Comparison of ENCODE assay signal across 9 cellular contexts in genomic region chr2:69797836-69798465, GRCh38. TPM values are rescaled to one million over a fixed set of nuclear protein-coding genes. Genes with fewer than 3 reads are reported as not detected.
A peak's percentile ranks its signal among the peaks of the same experiment; 100 is the strongest.
DNase-seq lines count a peak whose midpoint lies in the region; ATAC-seq and TF ChIP-seq lines count a peak whose summit lies in the region.
"Had no signal": no experiment of that assay in that cellular context is flagged by ENCODE, and none has a peak within 500 bp of the region (broad histone marks: within the 10 kb centered on the region; RNA-seq: fewer than 3 reads in every experiment).

No MANE protein-coding gene starts in this region.

- H3K36me3 ChIP-seq in BLaER1 (no peaks in the 10 kb centered on the region; the same call in 1 of the 2 replicates), ovary (no peaks in the 10 kb centered on the region)

- DNase-seq in NCI-H226 (peak; percentile 60), epithelial cell of prostate (ENCODE audit: low read depth, low spot score) (no peak), ovary (no peak), NCI-H446 treated with DMSO at 0.1 percent for 48 hours (lab: John Stamatoyannopoulos, UW) (no peak)
- DNase-seq: DMS79 had no signal

- H3K9ac ChIP-seq in BLaER1, result no peak overlapping the region

- ATAC-seq in GM19324 (IDR thresholded peaks at IDR 0.05; ENCODE audit: low FRiP score, unreplicated experiment) (no peak), HG03039 (IDR thresholded peaks at IDR 0.05; ENCODE audit: unreplicated experiment) (no peak), GM18873 (IDR thresholded peaks at IDR 0.05; ENCODE audit: low FRiP score, unreplicated experiment) (no peak)

- 17 to 35% (median 33%) methylated on average over 3 of the region's 3 CpGs for WGBS in ovary, 3 donors

- H3K27ac ChIP-seq in BLaER1, result no peak overlapping the region
- peak overlapping the region; percentile 71 for H3K27ac ChIP-seq in epithelial cell of prostate
- peak overlapping the region; percentile 1 to 72 for H3K27ac ChIP-seq in ovary

- H3K4me1 ChIP-seq in BLaER1 (peaks cover 20% of the 10 kb centered on the region), ovary (ENCODE audit: insufficient read depth) (peaks cover 8% of the 10 kb centered on the region)

- H3K4me2 ChIP-seq in BLaER1, result peak overlapping the region; percentile 65

- intact Hi-C loops in ovary (cut with DNase I), result no loop called here

- TF ChIP-seq EP300 in ovary (IDR thresholded peaks at IDR 0.05), result no peak

- H3K4me3 ChIP-seq in BLaER1 (no peak overlapping the region), ovary (peak overlapping the region; percentile 43)

- no peaks in the 10 kb centered on the region for H3K9me3 ChIP-seq in BLaER1
- H3K9me3 ChIP-seq in ovary, result no peaks in the 10 kb centered on the region

- H3K27me3 ChIP-seq in BLaER1 (no peaks in the 10 kb centered on the region), ovary (no peaks in the 10 kb centered on the region)

- no peak for TF ChIP-seq POLR2A in ovary (IDR thresholded peaks at IDR 0.05)

- no peak for TF ChIP-seq CTCF in ovary (IDR thresholded peaks at IDR 0.05)

- H4K20me1 ChIP-seq in BLaER1, result no peaks in the 10 kb centered on the region

RNA-seq across cellular contexts. Expression of gene GMCL1, which starts 31.5 kb away (rescaled TPM):
- total RNA-seq in ovary, result 10 to 100 TPM in 6 of 7 donors, 1 to 10 TPM in 1; 9.4 to 13.8 (median 12.2) TPM
- 1 to 10 TPM; 6.9 to 9.1 TPM for polyA plus RNA-seq in ovary

RNA-seq across cellular contexts. Expression of gene ANXA4, which starts 56.0 kb away (rescaled TPM):
- total RNA-seq in ovary, result 10 to 100 TPM; 25.4 to 89.7 (median 77.1) TPM
- polyA plus RNA-seq in ovary, result 10 to 100 TPM; 43.4 to 71.8 TPM
